7 cellular contexts compared by ENCODE assay signal in genomic region chr1:84078108-84078823, GRCh38.
DNase-seq lines count a peak whose midpoint lies in the region; ATAC-seq, FAIRE-seq and TF ChIP-seq lines count a peak whose summit lies in the region.

No MANE protein-coding gene starts in this region.

- peak overlapping the region; percentile 98 for H2AFZ ChIP-seq in endothelial cell of umbilical vein (ENCODE audit: low read depth, low read length)

- FAIRE-seq in endothelial cell of umbilical vein (lab: Jason Lieb, UNC), result no peak

- ATAC-seq in GM19438 (IDR thresholded peaks at IDR 0.05; ENCODE audit: low read depth, unreplicated experiment) (peak; percentile 49), HG03442 (IDR thresholded peaks at IDR 0.05; ENCODE audit: unreplicated experiment) (peak; percentile 32), SK-N-SH treated with all-trans-retinoic acid at 6 μM for 48 hours (peak; percentile 69)

- H4K20me1 ChIP-seq in endothelial cell of umbilical vein (replicated peaks; ENCODE audit: control insufficient read depth, extremely low read depth, insufficient read depth, low read length), result no peaks in the 10 kb centered on the region

- H3K27me3 ChIP-seq in endothelial cell of umbilical vein (ENCODE audit: control insufficient read depth in 2 of 2, insufficient read depth in 2 of 2, low read length in 2 of 2) (no peaks in the 10 kb centered on the region), mononuclear cell (ENCODE audit: insufficient read depth, low read length) (no peaks in the 10 kb centered on the region)

- dilution Hi-C loops in endothelial cell of umbilical vein (cut with MboI; ENCODE audit: extremely low pct_ligation_motif_present, low sequenced_read_pairs), result no loop called here

- no peaks in the 10 kb centered on the region for H3K9me3 ChIP-seq in endothelial cell of umbilical vein (replicated peaks; ENCODE audit: control insufficient read depth, insufficient read depth, low read length)
- H3K9me3 ChIP-seq in mononuclear cell (ENCODE audit: low read depth, low read length), result no peaks in the 10 kb centered on the region

- H3K79me2 ChIP-seq in endothelial cell of umbilical vein (ENCODE audit: control insufficient read depth, insufficient read depth, low read length), result peaks cover 4% of the 10 kb centered on the region

- peak overlapping the region; percentile 59 for H3K27ac ChIP-seq in endothelial cell of umbilical vein (ENCODE audit: insufficient read depth, low read depth, low read length)
- H3K27ac ChIP-seq in urinary bladder (ENCODE audit: low read depth), result peak overlapping the region; percentile 88

- H3K4me1 ChIP-seq in endothelial cell of umbilical vein (ENCODE audit: control insufficient read depth, extremely low read depth, insufficient read depth, low read length) (peaks cover 18% of the 10 kb centered on the region), mononuclear cell (ENCODE audit: insufficient read depth, low read length) (peaks cover 10% of the 10 kb centered on the region), urinary bladder (ENCODE audit: insufficient read depth) (no peaks in the 10 kb centered on the region)

- no TSS peak for BruUV-seq in endothelial cell of umbilical vein (replicated peaks; lab: Mats Ljungman, UMichigan)

- TF ChIP-seq POLR2A in endothelial cell of umbilical vein (IDR thresholded peaks at IDR 0.05; ENCODE audit: low read depth, low read length), result peak; percentile 3

- no peaks in the 10 kb centered on the region for H3K36me3 ChIP-seq in endothelial cell of umbilical vein (ENCODE audit: control insufficient read depth in 2 of 2, extremely low read depth in 1 of 2, insufficient read depth in 2 of 2, low read length in 2 of 2)
- H3K36me3 ChIP-seq in urinary bladder (ENCODE audit: insufficient read depth), result no peaks in the 10 kb centered on the region

- H3K9me1 ChIP-seq in endothelial cell of umbilical vein (replicated peaks; ENCODE audit: control insufficient read depth, extremely low read depth, insufficient read depth, low read length), result no peaks in the 10 kb centered on the region

- POLR2A ChIA-PET in endothelial cell of umbilical vein (lab: Charles Lee), result no interaction called here

- WGBS in urinary bladder, result under 1% methylated on average over 60 of the region's 60 CpGs

- H3K4me3 ChIP-seq in endothelial cell of umbilical vein (replicated peaks in 1 of 3; ENCODE audit: insufficient read depth in 1 of 3, low read depth in 1 of 3, low read length in 3 of 3) (peak overlapping the region; percentile 63 to 100 (median 72)), mononuclear cell (ENCODE audit: low read length) (peak overlapping the region; percentile 55), urinary bladder (ENCODE audit: low read depth, low read length) (peak overlapping the region; percentile 86)

- intact Hi-C loops in endothelial cell of umbilical vein (cut with micrococcal nuclease), result loop anchor here (2.0 to 5.0 kb wide), 2 partner anchors 169 to 224 kb away; partner anchors contain the start of gene SAMD13

- CTCF ChIA-PET in endothelial cell of umbilical vein (lab: Charles Lee), result interaction anchor here (1.1 to 1.9 kb wide), 3 partner anchors 9 to 146 kb away, joined by 3 to 9 read pairs (median 3); no protein-coding TSS in a partner anchor

- H3K4me2 ChIP-seq in endothelial cell of umbilical vein (ENCODE audit: insufficient read depth, low read length), result peak overlapping the region; percentile 95

- no peak for TF ChIP-seq CTCF in endothelial cell of umbilical vein (IDR thresholded peaks at IDR 0.05; ENCODE audit: extremely low read depth in 1 of 2, insufficient read depth in 1 of 2, low read depth in 1 of 2, low read length in 2 of 2)

- DNase-seq in EL (peak; percentile 60), endothelial cell of umbilical vein (ENCODE audit: low read depth, low spot score) (peak; percentile 35)

- H3K9ac ChIP-seq in endothelial cell of umbilical vein (replicated peaks; ENCODE audit: extremely low read depth, insufficient read depth, low read length), result peak overlapping the region; percentile 82

TF ChIP-seq in SK-N-SH treated with all-trans-retinoic acid at 6 μM for 48 hours, 23 proteins besides CTCF, POLR2A, EP300 and RAD21:
- peak; percentile 92 for TF ChIP-seq ZFP3 (CRISPR knock-in tag; IDR thresholded peaks at IDR 0.05)
- no peak for TF ChIP-seq TOX (CRISPR knock-in tag; IDR thresholded peaks at IDR 0.05; ENCODE audit: borderline replicate concordance)

TF ChIP-seq in endothelial cell of umbilical vein, 7 proteins besides CTCF, POLR2A, EP300 and RAD21:
- TF ChIP-seq POLR2AphosphoS5 (IDR thresholded peaks at IDR 0.05; ENCODE audit: insufficient read depth, low read depth, low read length) (no peak), GATA2 (IDR thresholded peaks at IDR 0.05; ENCODE audit: insufficient read depth, insufficient read length, low read depth, low read length) (no peak), FOS (IDR thresholded peaks at IDR 0.05; ENCODE audit: borderline replicate concordance, insufficient read depth, low read length) (no peak), EZH2 (IDR thresholded peaks at IDR 0.05; ENCODE audit: borderline replicate concordance, low read depth, low read length, severe bottlenecking) (no peak), JUN (IDR thresholded peaks at IDR 0.05; ENCODE audit: borderline replicate concordance, insufficient read depth, insufficient read length, low read depth) (no peak), MYC (IDR thresholded peaks at IDR 0.05; ENCODE audit: low read depth, low read length) (no peak), MAX (IDR thresholded peaks at IDR 0.05; ENCODE audit: insufficient read depth, insufficient read length) (no peak)
TF ChIP-seq in endothelial cell of umbilical vein: peak in this region for 0.

Comparison
In these comparisons a context has a peak if more than half of its experiments do, and no peak if none do; other contexts are left out.
1. Peak in every context shown above with its lines: DNase-seq, ATAC-seq, H3K4me3 ChIP-seq and H3K27ac ChIP-seq.